Comparison of ENCODE assay signal across 8 cellular contexts in genomic region chr2:152334701-152335015, GRCh38. TPM values are rescaled to one million over a fixed set of nuclear protein-coding genes. Genes with fewer than 3 reads are reported as not detected.
DNase-seq lines count a peak whose midpoint lies in the region; ATAC-seq and TF ChIP-seq lines count a peak whose summit lies in the region.

No MANE protein-coding gene starts in this region.

- H3K4me3 ChIP-seq in astrocyte of the spinal cord (ENCODE audit: low read depth, low read length) (peak overlapping the region; percentile 69), lower leg skin (ENCODE audit: low read depth, poor library complexity, severe bottlenecking) (peak overlapping the region; percentile 90), tibial artery (peak overlapping the region; percentile 96 to 98)

- intact Hi-C loops in lower leg skin (cut with DNase I; ENCODE audit: low total_unique reads) = no loop called here
- intact Hi-C loops in tibial artery (cut with DNase I; ENCODE audit: low total_unique reads) = loop anchor here (5.0 to 10.0 kb wide), 4 partner anchors 63 to 290 kb away; no protein-coding TSS in a partner anchor

- TF ChIP-seq POLR2A in lower leg skin (IDR thresholded peaks at IDR 0.05) = no peak

- in situ Hi-C loops in astrocyte of the spinal cord (cut with HindIII; ENCODE audit: low sequenced_read_pairs) = no loop called here

- whole genome bisulfite sequencing in lower leg skin, 2 donors = 3 to 6% methylated on average over 11 of the region's 11 CpGs

- peak overlapping the region; percentile 79 for H3K4me3 Mint-ChIP-seq in activated T-cell treated with anti-CD3 and anti-CD28 coated beads, Interleukin-2, amount 50 U/mL, for 4 hours

- H3K27ac ChIP-seq in tibial artery = peak overlapping the region; percentile 89 to 93

- no peaks in the 10 kb centered on the region for H3K27me3 ChIP-seq in tibial artery

- no peaks in the 10 kb centered on the region for H3K36me3 ChIP-seq in tibial artery

- H3K27me3 Mint-ChIP-seq in activated T-cell treated with anti-CD3 and anti-CD28 coated beads, Interleukin-2, amount 50 U/mL, for 4 hours (ENCODE audit: low read depth) = peaks cover 44% of the 10 kb centered on the region

- TF ChIP-seq CTCF in astrocyte of the spinal cord (IDR thresholded peaks at IDR 0.05; ENCODE audit: low read depth, low read length) = no peak
- no peak for TF ChIP-seq CTCF in lower leg skin (IDR thresholded peaks at IDR 0.05)
- TF ChIP-seq CTCF in tibial artery (IDR thresholded peaks at IDR 0.05) = no peak

- H3K9me3 Mint-ChIP-seq in activated T-cell treated with anti-CD3 and anti-CD28 coated beads, Interleukin-2, amount 50 U/mL, for 4 hours = no peaks in the 10 kb centered on the region

- no peaks in the 10 kb centered on the region for H3K36me3 Mint-ChIP-seq in activated T-cell treated with anti-CD3 and anti-CD28 coated beads, Interleukin-2, amount 50 U/mL, for 4 hours (ENCODE audit: insufficient read depth)

- ATAC-seq in activated T-cell treated with anti-CD3 and anti-CD28 coated beads, Interleukin-2, amount 50 U/mL, for 4 hours = no peak

- DNase-seq in activated T-cell treated with anti-CD3 and anti-CD28 coated beads, Interleukin-2, amount 50 U/mL, for 4 hours = no peak
- no peak for DNase-seq in activated T-cell treated with anti-CD3 and anti-CD28 coated beads, Interleukin-2, amount 50 U/mL, for 48 hours
- DNase-seq in astrocyte of the spinal cord (ENCODE audit: low read depth, low spot score) (no peak), lower leg skin (ENCODE audit: low spot score in 2 of 2) (no peak), tibial artery (no peak), iPS-NIHi11 (ENCODE audit: low spot score) (no peak), NCI-H2171 treated with DMSO at 0.1 percent for 48 hours (lab: John Stamatoyannopoulos, UW) (no peak), DMS53 (lab: John Stamatoyannopoulos, UW) (no peak)

- H3K9me3 ChIP-seq in tibial artery = no peaks in the 10 kb centered on the region

- peaks cover 0 to 29% (median 9%) of the 10 kb centered on the region in 4 donors for H3K4me1 ChIP-seq in tibial artery

- peaks cover 13% of the 10 kb centered on the region for H3K4me1 Mint-ChIP-seq in activated T-cell treated with anti-CD3 and anti-CD28 coated beads, Interleukin-2, amount 50 U/mL, for 4 hours (ENCODE audit: low read depth)

RNA-seq across cellular contexts. Expression of gene FMNL2, which starts 0.3 kb away (rescaled TPM):
- total RNA-seq in activated T-cell treated with anti-CD3 and anti-CD28 coated beads, Interleukin-2, amount 50 U/mL, for 4 hours = 1 to 10 TPM in 2 of 3 donors, under 1 TPM in 1; 0.63 to 3.2 (median 1.4) TPM
- total RNA-seq in lower leg skin = 10 to 100 TPM in 3 of 4 donors, 1 to 10 TPM in 1; 9.6 to 18.3 (median 12.9) TPM
